In genomic region chr14:67729072-67729561, GRCh38 we compare ENCODE assay signal across 15 cellular contexts. TPM values are rescaled to one million over a fixed set of nuclear protein-coding genes. Genes with fewer than 3 reads are reported as not detected.
DNase-seq lines count a peak whose midpoint lies in the region; ATAC-seq and TF ChIP-seq lines count a peak whose summit lies in the region.
"Had no signal": no experiment of that assay in that cellular context is flagged by ENCODE, and none has a peak within 500 bp of the region (broad histone marks: within the 10 kb centered on the region; RNA-seq: fewer than 3 reads in every experiment).

No MANE protein-coding gene starts in this region.

- TF ChIP-seq EP300 in gastroesophageal sphincter (IDR thresholded peaks at IDR 0.05), result no peak

- CTCF ChIA-PET in WTC11 (lab: Charles Lee), result interaction anchor here (0.7 to 3.9 kb wide), 9 partner anchors 16 to 1090 kb away, joined by 3 to 18 read pairs (median 3); partner anchors contain the start of genes PIGH and RDH11

- H3K27me3 ChIP-seq in iPS-15b (ENCODE audit: control insufficient read depth, insufficient read depth, low read length) (no peaks in the 10 kb centered on the region), neural progenitor cell (no peaks in the 10 kb centered on the region), gastroesophageal sphincter (peaks cover 7% of the 10 kb centered on the region)

- peak overlapping the region; percentile 70 for H3K4me2 ChIP-seq in neural progenitor cell

- no peaks in the 10 kb centered on the region for H4K20me1 ChIP-seq in neural progenitor cell (ENCODE audit: low read depth)

- no peaks in the 10 kb centered on the region for H3K9me3 ChIP-seq in iPS-15b (ENCODE audit: control insufficient read depth, insufficient read depth, low read length)
- no peaks in the 10 kb centered on the region for H3K9me3 ChIP-seq in neural progenitor cell (ENCODE audit: low read depth)
- peaks cover 0 to 6% (median 0%) of the 10 kb centered on the region in 3 donors for H3K9me3 ChIP-seq in gastroesophageal sphincter

- POLR2A ChIA-PET in WTC11 (lab: Charles Lee), result interaction anchor here (0.8 to 3.2 kb wide), 4 partner anchors 23 to 179 kb away, joined by 3 to 21 read pairs (median 4); partner anchors contain the start of gene RDH11

- ATAC-seq in WTC11, result peak; percentile 99
- no peak for ATAC-seq in gastroesophageal sphincter
- ATAC-seq in GM18909 (IDR thresholded peaks at IDR 0.05; ENCODE audit: poor library complexity, unreplicated experiment), result no peak
- ATAC-seq: activated CD8-positive, alpha-beta T cell treated with anti-CD3 and anti-CD28 coated beads for 36 hours; natural killer cell had no signal

- H3K9ac ChIP-seq in iPS-15b (ENCODE audit: low read depth, low read length) (peak overlapping the region; percentile 48), neural progenitor cell (no peak overlapping the region)

- H3K36me3 Mint-ChIP-seq in WTC11 (no peaks in the 10 kb centered on the region), neural progenitor cell (no peaks in the 10 kb centered on the region)
- H3K36me3 Mint-ChIP-seq: natural killer cell had no signal

- no peak for TF ChIP-seq CTCF in WTC11 (IDR thresholded peaks at IDR 0.05)
- TF ChIP-seq CTCF in neural progenitor cell (IDR thresholded peaks at IDR 0.05), result no peak
- no peak for TF ChIP-seq CTCF in gastroesophageal sphincter (IDR thresholded peaks at IDR 0.05)

- no peaks in the 10 kb centered on the region for H3K79me2 ChIP-seq in neural progenitor cell (ENCODE audit: low read depth)

- H3K9me3 Mint-ChIP-seq in WTC11 (no peaks in the 10 kb centered on the region), neural progenitor cell (no peaks in the 10 kb centered on the region)
- H3K9me3 Mint-ChIP-seq: activated CD8-positive, alpha-beta T cell treated with anti-CD3 and anti-CD28 coated beads for 36 hours; natural killer cell had no signal

- no peak for TF ChIP-seq POLR2A in gastroesophageal sphincter (IDR thresholded peaks at IDR 0.05)

- peaks cover 10% of the 10 kb centered on the region for H3F3A ChIP-seq in neural progenitor cell (ENCODE audit: low read depth)

- H3K4me1 ChIP-seq in iPS-15b (ENCODE audit: control insufficient read depth, insufficient read depth, low read length), result peaks cover 18% of the 10 kb centered on the region
- peaks cover 15% of the 10 kb centered on the region for H3K4me1 ChIP-seq in neural progenitor cell
- no peaks in the 10 kb centered on the region for H3K4me1 ChIP-seq in gastroesophageal sphincter

- H3K27ac Mint-ChIP-seq in WTC11, result peak overlapping the region; percentile 57; the same call in 1 of the 2 replicates
- H3K27ac Mint-ChIP-seq in neural progenitor cell, result peak overlapping the region; percentile 40
- H3K27ac Mint-ChIP-seq: activated CD8-positive, alpha-beta T cell treated with anti-CD3 and anti-CD28 coated beads for 36 hours; natural killer cell had no signal

- H3K4me3 Mint-ChIP-seq in WTC11, result peak overlapping the region; percentile 43
- no peak overlapping the region for H3K4me3 Mint-ChIP-seq in neural progenitor cell
- H3K4me3 Mint-ChIP-seq: activated CD8-positive, alpha-beta T cell treated with anti-CD3 and anti-CD28 coated beads for 36 hours; natural killer cell had no signal

- H3K27ac ChIP-seq in neural progenitor cell (no peak overlapping the region), gastroesophageal sphincter (no peak overlapping the region)
- H3K27ac ChIP-seq: RWPE1 had no signal

- H3K36me3 ChIP-seq in iPS-15b (ENCODE audit: control insufficient read depth, insufficient read depth, low read length), result no peaks in the 10 kb centered on the region
- H3K36me3 ChIP-seq in neural progenitor cell, result no peaks in the 10 kb centered on the region
- no peaks in the 10 kb centered on the region for H3K36me3 ChIP-seq in gastroesophageal sphincter

- H3K4me1 Mint-ChIP-seq in WTC11 (peaks cover 20% of the 10 kb centered on the region), neural progenitor cell (peaks cover 13% of the 10 kb centered on the region)
- H3K4me1 Mint-ChIP-seq: natural killer cell had no signal

- DNase-seq in DMS79 (lab: John Stamatoyannopoulos, UW) (peak; percentile 84), WTC11 (ENCODE audit: low spot score) (peak; percentile 79), neural progenitor cell (ENCODE audit: low spot score) (peak; percentile 71), H4 (ENCODE audit: low spot score) (no peak)
- DNase-seq in stimulated activated CD4-positive, alpha-beta T cell treated with anti-CD3 and anti-CD28 coated beads, Interleukin-2, amount 100 ng/mL, for 48 hours, result no peak
- DNase-seq: activated CD8-positive, alpha-beta T cell treated with anti-CD3 and anti-CD28 coated beads for 36 hours; natural killer cell; T1000 had no signal

- WGBS in gastroesophageal sphincter (ENCODE audit: low coverage in 1 of 2), 2 donors, result 30 to 33% methylated on average over 1 to 2 of the region's 15 CpGs

- H3K27me3 Mint-ChIP-seq in WTC11 (ENCODE audit: low read depth), result no peaks in the 10 kb centered on the region; the same call in 1 of the 2 replicates
- H3K27me3 Mint-ChIP-seq in neural progenitor cell (ENCODE audit: insufficient read depth, low read depth), result peaks cover 2% of the 10 kb centered on the region

- H3K4me3 ChIP-seq in iPS-15b (ENCODE audit: low read depth, low read length), result peak overlapping the region; percentile 1
- H3K4me3 ChIP-seq in neural progenitor cell, result peak overlapping the region; percentile 18
- H3K4me3 ChIP-seq in gastroesophageal sphincter, result no peak overlapping the region

- H2AFZ ChIP-seq in neural progenitor cell (replicated peaks), result peak overlapping the region; percentile 99

TF ChIP-seq in WTC11, 78 proteins besides CTCF, POLR2A, EP300 and RAD21 (continues in another document):
- TF ChIP-seq ZBTB43 (CRISPR knock-in tag; IDR thresholded peaks at IDR 0.05), result no peak
- TF ChIP-seq ZNF219 (CRISPR knock-in tag; IDR thresholded peaks at IDR 0.05; ENCODE audit: borderline replicate concordance), result no peak
- TF ChIP-seq IRF2 (CRISPR knock-in tag; IDR thresholded peaks at IDR 0.05; ENCODE audit: borderline replicate concordance, low read depth), result no peak
- TF ChIP-seq NFATC4 (CRISPR knock-in tag; IDR thresholded peaks at IDR 0.05), result no peak
- no peak for TF ChIP-seq NR1H2 (CRISPR knock-in tag; IDR thresholded peaks at IDR 0.05)
- 0 out of 2 replicates have a peak, but pooled peaks have one; percentile 39 for TF ChIP-seq ZNF512 (CRISPR knock-in tag; IDR thresholded peaks at IDR 0.05; ENCODE audit: borderline replicate concordance)
- peak; percentile 56 for TF ChIP-seq SP1 (CRISPR knock-in tag; conservative IDR thresholded peaks at IDR 0.05)
- peak; percentile 92; the same call in 1 of the 2 replicates for TF ChIP-seq CBFB (CRISPR knock-in tag; IDR thresholded peaks at IDR 0.05; ENCODE audit: low read depth)
- no peak for TF ChIP-seq PRRX2 (CRISPR knock-in tag; IDR thresholded peaks at IDR 0.05)

RNA-seq across cellular contexts. Expression of gene RDH12, which starts 27.4 kb away (rescaled TPM):
- total RNA-seq in WTC11 (2021) (0.55 to 0.77 TPM (median 0.66 TPM) in 3 replicates), neural progenitor cell (ENCODE audit: low replicate concordance) (1.3 and 1.5 TPM in 2 replicates), gastroesophageal sphincter (under 1 TPM in 1 of 4 donors, not detected in 3; 0.20 TPM)
- 0.35 and 0.79 TPM in 2 replicates for total RNA-seq in H4 (2014; rRNA removed; shearing (Covaris generic))
- total RNA-seq: A673; activated CD8-positive, alpha-beta T cell treated with anti-CD3 and anti-CD28 coated beads for 36 hours; epithelial cell of proximal tubule; MCF 10A; natural killer cell had no signal

RNA-seq across cellular contexts. Expression of gene RDH11, which starts 33.6 kb away (rescaled TPM):
- 103 to 114 TPM (median 110 TPM) in 3 replicates for total RNA-seq in WTC11 (2021)
- total RNA-seq in neural progenitor cell (ENCODE audit: low replicate concordance), result 80.6 and 90.6 TPM in 2 replicates
- total RNA-seq in gastroesophageal sphincter, result 10 to 100 TPM; 38.5 to 42.5 (median 41.4) TPM
- total RNA-seq in H4 (2014; rRNA removed; shearing (Covaris generic)), result 115 and 116 TPM in 2 replicates

RNA-seq across cellular contexts. Expression of gene VTI1B, which starts 54.7 kb away (rescaled TPM):
- total RNA-seq in WTC11 (2021) (108 to 133 TPM (median 123 TPM) in 3 replicates), neural progenitor cell (ENCODE audit: low replicate concordance) (64.9 and 69.8 TPM in 2 replicates), gastroesophageal sphincter (10 to 100 TPM; 77.0 to 98.5 (median 90.4) TPM)
- 51.9 and 67.7 TPM in 2 replicates for total RNA-seq in H4 (2014; rRNA removed; shearing (Covaris generic))

Comparison
In these comparisons a context has a peak if more than half of its experiments do, and no peak if none do; other contexts are left out.
1. DNase-seq: peak in DMS79 (single experiment), WTC11 (single experiment) and neural progenitor cell (single experiment); none in stimulated activated CD4-positive, alpha-beta T cell treated with anti-CD3 and anti-CD28 coated beads, Interleukin-2, amount 100 ng/mL, for 48 hours (0 of 2) and H4 (single experiment).
2. H3K4me3 ChIP-seq: peak in iPS-15b (single experiment) and neural progenitor cell (single experiment); none in gastroesophageal sphincter (0 of 2).